Comparison of ENCODE assay signal across 8 cellular contexts in genomic region chr18:47928466-47928865, GRCh38. TPM values are rescaled to one million over a fixed set of nuclear protein-coding genes. Genes with fewer than 3 reads are reported as not detected.
A peak's percentile ranks its signal among the peaks of the same experiment; 100 is the strongest.
DNase-seq lines count a peak whose midpoint lies in the region; ATAC-seq and TF ChIP-seq lines count a peak whose summit lies in the region.

No MANE protein-coding gene starts in this region.

- intact Hi-C loops in heart left ventricle (cut with DNase I) (loop anchor here in 1 of 10 donors (10.0 kb wide), 1 partner anchor 64 kb away; no protein-coding TSS in a partner anchor), Right ventricle myocardium superior (cut with DNase I) (loop anchor here (10.0 kb wide), 1 partner anchor 64 kb away; no protein-coding TSS in a partner anchor), right cardiac atrium (cut with DNase I) (loop anchor here in 1 of 4 donors (10.0 kb wide), 1 partner anchor 54 kb away; no protein-coding TSS in a partner anchor)

- TF ChIP-seq POLR2A in heart left ventricle (IDR thresholded peaks at IDR 0.05), result no peak

- H3K27ac Mint-ChIP-seq in activated T-helper 17 cell treated with anti-CD3 and anti-CD28 coated beads, Interleukin-2, amount 50 U/mL, for 72 hours, result peak overlapping the region; percentile 98

- H3K4me1 ChIP-seq in heart left ventricle (peaks cover 0 to 72% (median 47%) of the 10 kb centered on the region in 12 donors), right cardiac atrium (ENCODE audit: control insufficient read depth, insufficient read depth, low read length) (peaks cover 2% of the 10 kb centered on the region), stomach smooth muscle (ENCODE audit: control insufficient read depth, insufficient read depth, low read length) (peaks cover 4% of the 10 kb centered on the region)

- peak overlapping the region; percentile 96 for H3K4me3 Mint-ChIP-seq in activated T-helper 17 cell treated with anti-CD3 and anti-CD28 coated beads, Interleukin-2, amount 50 U/mL, for 72 hours

- peaks cover 38% of the 10 kb centered on the region for H3K36me3 Mint-ChIP-seq in activated T-helper 17 cell treated with anti-CD3 and anti-CD28 coated beads, Interleukin-2, amount 50 U/mL, for 72 hours (ENCODE audit: low read depth)

- H3K9me3 ChIP-seq in heart left ventricle (no peaks in the 10 kb centered on the region), right cardiac atrium (ENCODE audit: control insufficient read depth, low read length) (no peaks in the 10 kb centered on the region), stomach smooth muscle (ENCODE audit: control insufficient read depth in 2 of 2, low read length in 2 of 2) (no peaks in the 10 kb centered on the region)

- peak overlapping the region in 9 of 12 donors; percentile 8 to 95 (median 88) for H3K4me3 ChIP-seq in heart left ventricle
- H3K4me3 ChIP-seq in right cardiac atrium (ENCODE audit: low read length), result peak overlapping the region; percentile 39
- H3K4me3 ChIP-seq in stomach smooth muscle (ENCODE audit: low read length in 2 of 2), result peak overlapping the region; percentile 23 to 86

- H3K36me3 ChIP-seq in heart left ventricle (no peaks in the 10 kb centered on the region), stomach smooth muscle (ENCODE audit: control insufficient read depth in 2 of 2, insufficient read depth in 2 of 2, low read length in 2 of 2) (no peaks in the 10 kb centered on the region)

- peaks cover 42% of the 10 kb centered on the region for H3K4me1 Mint-ChIP-seq in activated T-helper 17 cell treated with anti-CD3 and anti-CD28 coated beads, Interleukin-2, amount 50 U/mL, for 72 hours

- no peaks in the 10 kb centered on the region for H3K9me3 Mint-ChIP-seq in activated T-helper 17 cell treated with anti-CD3 and anti-CD28 coated beads, Interleukin-2, amount 50 U/mL, for 72 hours

- ATAC-seq in heart left ventricle, result no peak
- ATAC-seq in Right ventricle myocardium superior (ENCODE audit: poor library complexity), result no peak
- peak; percentile 15 for ATAC-seq in activated T-helper 17 cell treated with anti-CD3 and anti-CD28 coated beads, Interleukin-2, amount 50 U/mL, for 72 hours (replicated peaks)
- no peak for ATAC-seq in right cardiac atrium

- no peak for TF ChIP-seq CTCF in heart left ventricle (IDR thresholded peaks at IDR 0.05)

- no peak overlapping the region for H3K9ac ChIP-seq in stomach smooth muscle (ENCODE audit: low read length in 2 of 2)

- 39 to 47% (median 47%) methylated on average over 3 of the region's 3 CpGs for WGBS in heart left ventricle, 4 donors
- WGBS in right cardiac atrium, result 28% methylated on average over 3 of the region's 3 CpGs

- peak overlapping the region in 1 of 12 donors; percentile 95 for H3K27ac ChIP-seq in heart left ventricle
- no peak overlapping the region for H3K27ac ChIP-seq in right cardiac atrium (ENCODE audit: low read length)
- H3K27ac ChIP-seq in stomach smooth muscle (ENCODE audit: low read length), result no peak overlapping the region

- H3K27me3 ChIP-seq in heart left ventricle, result no peaks in the 10 kb centered on the region
- no peaks in the 10 kb centered on the region for H3K27me3 ChIP-seq in right cardiac atrium (ENCODE audit: control insufficient read depth, insufficient read depth)
- H3K27me3 ChIP-seq in stomach smooth muscle (ENCODE audit: control insufficient read depth in 1 of 2, insufficient read depth in 2 of 2, low read length in 2 of 2), result no peaks in the 10 kb centered on the region

- H3K27me3 Mint-ChIP-seq in activated T-helper 17 cell treated with anti-CD3 and anti-CD28 coated beads, Interleukin-2, amount 50 U/mL, for 72 hours, result no peaks in the 10 kb centered on the region

- DNase-seq in heart left ventricle (no peak), Right ventricle myocardium superior (no peak), right cardiac atrium (no peak), NCI-H510A treated with DMSO at 0.1 percent for 48 hours (lab: John Stamatoyannopoulos, UW) (no peak), NCI-H345 treated with DMSO at 0.1 percent for 48 hours (lab: John Stamatoyannopoulos, UW; ENCODE audit: unreplicated experiment) (no peak), islet precursor cell (no peak)

RNA-seq across cellular contexts. Expression of gene SMAD2, which starts 2.0 kb away (rescaled TPM):
- 100 to 1,000 TPM in 3 of 9 donors, 10 to 100 TPM in 6; 58.4 to 113 (median 90.7) TPM for total RNA-seq in heart left ventricle
- 10 to 100 TPM; 13.8 to 40.9 TPM for polyA plus RNA-seq in heart left ventricle
- total RNA-seq in Right ventricle myocardium superior, result 68.1 TPM
- 100 to 1,000 TPM in 1 of 2 donors, 10 to 100 TPM in 1; 97.2 to 170 TPM for total RNA-seq in activated T-helper 17 cell treated with anti-CD3 and anti-CD28 coated beads, Interleukin-2, amount 50 U/mL, for 72 hours
- total RNA-seq in right cardiac atrium, result 100 to 1,000 TPM in 1 of 4 donors, 10 to 100 TPM in 3; 94.1 to 114 (median 97.4) TPM
- 30.7 TPM for polyA plus RNA-seq in right cardiac atrium
